8 cellular contexts compared by ENCODE assay signal in the genomic region with DNA sequence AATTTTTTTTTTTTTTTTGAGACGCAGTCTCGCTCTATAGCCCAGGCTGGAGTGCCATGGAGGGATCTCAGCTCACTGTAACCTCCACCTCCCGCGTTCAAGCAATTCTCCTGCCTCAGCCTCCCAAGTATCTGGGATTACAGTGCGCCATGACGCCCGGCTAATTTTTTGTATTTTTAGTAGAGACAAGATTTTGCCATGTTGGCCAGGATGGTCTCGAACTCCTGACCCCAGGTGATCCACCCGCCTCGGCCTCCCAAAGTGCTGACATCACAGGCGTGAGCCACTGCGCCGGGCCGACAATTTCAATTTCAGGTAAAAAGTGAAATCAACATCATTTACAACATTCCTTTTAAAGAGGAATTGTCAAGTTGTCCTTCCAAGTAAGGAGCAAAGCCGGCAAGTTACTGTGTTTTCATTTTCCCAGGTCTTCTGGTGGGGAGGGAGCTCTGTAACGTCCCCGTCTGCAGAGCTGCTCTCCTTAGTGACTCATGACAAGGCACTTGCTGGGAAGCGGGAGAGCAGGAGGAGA. TPM values are rescaled to one million over a fixed set of nuclear protein-coding genes. Genes with fewer than 3 reads are reported as not detected.
DNase-seq lines count a peak whose midpoint lies in the region; ATAC-seq and TF ChIP-seq lines count a peak whose summit lies in the region.

No MANE protein-coding gene starts in this region.

- no peaks in the 10 kb centered on the region for H3K9me3 ChIP-seq in iPS-18c (ENCODE audit: control insufficient read depth, insufficient read depth, low read length)

- no peaks in the 10 kb centered on the region for H3K27me3 ChIP-seq in BJ (ENCODE audit: control insufficient read depth, insufficient read depth, low read length)

- H3K27ac Mint-ChIP-seq in activated CD8-positive, alpha-beta T cell treated with anti-CD3 and anti-CD28 coated beads, Interleukin-2, amount 10 ng/mL, durations not matched to agents 7 days and 5 days, result peak overlapping the region; percentile 81
- peak overlapping the region; percentile 69 to 99 for H3K27ac Mint-ChIP-seq in stimulated activated naive CD8-positive, alpha-beta T cell treated with anti-CD3 and anti-CD28 coated beads, Interleukin-15, amount 100 ng/mL, for 72 hours

- TF ChIP-seq CTCF in BJ (IDR thresholded peaks at IDR 0.05; ENCODE audit: insufficient read depth, low read depth, low read length), result no peak

- POLR2A ChIA-PET in BJ (lab: Charles Lee), result no interaction called here
- POLR2A ChIA-PET in activated CD8-positive, alpha-beta T cell treated with anti-CD3 and anti-CD28 coated beads, Interleukin-2, amount 10 ng/mL, durations not matched to agents 7 days and 5 days (lab: Charles Lee), result interaction anchor here (1.6 to 1.9 kb wide), 2 partner anchors 21 to 30 kb away, joined by 5 to 9 read pairs; a partner anchor contains a TSS

- no peaks in the 10 kb centered on the region for H3K9me3 Mint-ChIP-seq in activated CD8-positive, alpha-beta T cell treated with anti-CD3 and anti-CD28 coated beads, Interleukin-2, amount 10 ng/mL, durations not matched to agents 7 days and 5 days (ENCODE audit: insufficient read depth)
- H3K9me3 Mint-ChIP-seq in stimulated activated naive CD8-positive, alpha-beta T cell treated with anti-CD3 and anti-CD28 coated beads, Interleukin-15, amount 100 ng/mL, for 72 hours, result no peaks in the 10 kb centered on the region

- peaks cover 26% of the 10 kb centered on the region for H3K4me1 Mint-ChIP-seq in activated CD8-positive, alpha-beta T cell treated with anti-CD3 and anti-CD28 coated beads, Interleukin-2, amount 10 ng/mL, durations not matched to agents 7 days and 5 days (ENCODE audit: low read depth)
- peaks cover 11% of the 10 kb centered on the region for H3K4me1 Mint-ChIP-seq in stimulated activated naive CD8-positive, alpha-beta T cell treated with anti-CD3 and anti-CD28 coated beads, Interleukin-15, amount 100 ng/mL, for 72 hours

- peak overlapping the region; percentile 82 for H3K4me3 ChIP-seq in BJ (ENCODE audit: low read depth, low read length)
- peak overlapping the region; percentile 96 for H3K4me3 ChIP-seq in iPS-18c (ENCODE audit: insufficient read depth, low read depth, low read length)

- peak; percentile 5 for ATAC-seq in HG02642 (IDR thresholded peaks at IDR 0.05; ENCODE audit: poor library complexity, unreplicated experiment)
- peak; percentile 27 for ATAC-seq in activated CD8-positive, alpha-beta T cell treated with anti-CD3 and anti-CD28 coated beads, Interleukin-2, amount 10 ng/mL, durations not matched to agents 7 days and 5 days
- ATAC-seq in stimulated activated naive CD8-positive, alpha-beta T cell treated with anti-CD3 and anti-CD28 coated beads, Interleukin-15, amount 100 ng/mL, for 72 hours, result peak; percentile 4

- DNase-seq in BJ (ENCODE audit: low read depth) (no peak), COLO829 (ENCODE audit: low spot score) (no peak), NK-92 (lab: John Stamatoyannopoulos, UW; ENCODE audit: unreplicated experiment) (no peak), NCI-H1436 (lab: John Stamatoyannopoulos, UW) (no peak)
- DNase-seq in activated CD8-positive, alpha-beta T cell treated with anti-CD3 and anti-CD28 coated beads, Interleukin-2, amount 10 ng/mL, durations not matched to agents 7 days and 5 days, result no peak
- no peak for DNase-seq in stimulated activated naive CD8-positive, alpha-beta T cell treated with anti-CD3 and anti-CD28 coated beads, Interleukin-15, amount 100 ng/mL, for 72 hours

- no peaks in the 10 kb centered on the region for H3K27me3 Mint-ChIP-seq in activated CD8-positive, alpha-beta T cell treated with anti-CD3 and anti-CD28 coated beads, Interleukin-2, amount 10 ng/mL, durations not matched to agents 7 days and 5 days (ENCODE audit: low read depth)
- H3K27me3 Mint-ChIP-seq in stimulated activated naive CD8-positive, alpha-beta T cell treated with anti-CD3 and anti-CD28 coated beads, Interleukin-15, amount 100 ng/mL, for 72 hours, result no peaks in the 10 kb centered on the region

- H3K36me3 ChIP-seq in BJ (ENCODE audit: control insufficient read depth, insufficient read depth, low read length), result no peaks in the 10 kb centered on the region; the same call in 1 of the 2 replicates

- H3K36me3 Mint-ChIP-seq in activated CD8-positive, alpha-beta T cell treated with anti-CD3 and anti-CD28 coated beads, Interleukin-2, amount 10 ng/mL, durations not matched to agents 7 days and 5 days (ENCODE audit: low read depth), result peaks cover 16% of the 10 kb centered on the region

- peak overlapping the region; percentile 90 for H3K4me3 Mint-ChIP-seq in activated CD8-positive, alpha-beta T cell treated with anti-CD3 and anti-CD28 coated beads, Interleukin-2, amount 10 ng/mL, durations not matched to agents 7 days and 5 days
- H3K4me3 Mint-ChIP-seq in stimulated activated naive CD8-positive, alpha-beta T cell treated with anti-CD3 and anti-CD28 coated beads, Interleukin-15, amount 100 ng/mL, for 72 hours, result peak overlapping the region; percentile 87 to 88

- CTCF ChIA-PET in BJ (lab: Yijun Ruan, JAX), result no interaction called here
- CTCF ChIA-PET in activated CD8-positive, alpha-beta T cell treated with anti-CD3 and anti-CD28 coated beads, Interleukin-2, amount 10 ng/mL, durations not matched to agents 7 days and 5 days (lab: Charles Lee), result interaction anchor here (1.3 kb wide), 1 partner anchor 35 kb away, joined by 3 read pairs; no protein-coding TSS in a partner anchor

RNA-seq across cellular contexts. Expression of a gene that starts 0.9 kb away (rescaled TPM):
- polyA plus RNA-seq in BJ (2011; rRNA removed), result 84.9 and 108 TPM in 2 replicates
- 79.3 and 96.3 TPM in 2 replicates for polyA minus RNA-seq in BJ (2011; rRNA and poly(A)+ RNA removed)
- 100 to 1,000 TPM; 113 TPM for total RNA-seq in activated CD8-positive, alpha-beta T cell treated with anti-CD3 and anti-CD28 coated beads, Interleukin-2, amount 10 ng/mL, durations not matched to agents 7 days and 5 days

RNA-seq across cellular contexts. Expression of a gene that starts 1.0 kb away (rescaled TPM):
- 1.6 and 3.0 TPM in 2 replicates for polyA plus RNA-seq in BJ (2011; rRNA removed)
- polyA minus RNA-seq in BJ (2011; rRNA and poly(A)+ RNA removed), result 1.2 and 1.5 TPM in 2 replicates
- total RNA-seq in activated CD8-positive, alpha-beta T cell treated with anti-CD3 and anti-CD28 coated beads, Interleukin-2, amount 10 ng/mL, durations not matched to agents 7 days and 5 days, result 1 to 10 TPM; 1.2 TPM

RNA-seq across cellular contexts. Expression of a gene that starts 20.3 kb away (rescaled TPM):
- 0.36 and 0.37 TPM in 2 replicates for polyA plus RNA-seq in BJ (2011; rRNA removed)
- polyA minus RNA-seq in BJ (2011; rRNA and poly(A)+ RNA removed), result 1.9 TPM in 1 of 2 replicates, not detected in the other
- 10 to 100 TPM; 76.5 to 80.3 TPM for total RNA-seq in activated CD8-positive, alpha-beta T cell treated with anti-CD3 and anti-CD28 coated beads, Interleukin-2, amount 10 ng/mL, durations not matched to agents 7 days and 5 days

RNA-seq across cellular contexts. Expression of a gene that starts 30.4 kb away (rescaled TPM):
- polyA plus RNA-seq in BJ (2011; rRNA removed), result 18.4 and 29.6 TPM in 2 replicates
- 1.7 and 3.3 TPM in 2 replicates for polyA minus RNA-seq in BJ (2011; rRNA and poly(A)+ RNA removed)
- 10 to 100 TPM; 48.5 to 52.3 TPM for total RNA-seq in activated CD8-positive, alpha-beta T cell treated with anti-CD3 and anti-CD28 coated beads, Interleukin-2, amount 10 ng/mL, durations not matched to agents 7 days and 5 days

RNA-seq across cellular contexts. Expression of a gene that starts 30.5 kb away (rescaled TPM):
- 10.8 and 10.9 TPM in 2 replicates for polyA plus RNA-seq in BJ (2011; rRNA removed)
- 2.2 and 2.6 TPM in 2 replicates for polyA minus RNA-seq in BJ (2011; rRNA and poly(A)+ RNA removed)
- total RNA-seq in activated CD8-positive, alpha-beta T cell treated with anti-CD3 and anti-CD28 coated beads, Interleukin-2, amount 10 ng/mL, durations not matched to agents 7 days and 5 days, result 10 to 100 TPM; 42.3 to 43.7 TPM
